ENCODE assay signal across 18 cellular contexts in the genomic region with DNA sequence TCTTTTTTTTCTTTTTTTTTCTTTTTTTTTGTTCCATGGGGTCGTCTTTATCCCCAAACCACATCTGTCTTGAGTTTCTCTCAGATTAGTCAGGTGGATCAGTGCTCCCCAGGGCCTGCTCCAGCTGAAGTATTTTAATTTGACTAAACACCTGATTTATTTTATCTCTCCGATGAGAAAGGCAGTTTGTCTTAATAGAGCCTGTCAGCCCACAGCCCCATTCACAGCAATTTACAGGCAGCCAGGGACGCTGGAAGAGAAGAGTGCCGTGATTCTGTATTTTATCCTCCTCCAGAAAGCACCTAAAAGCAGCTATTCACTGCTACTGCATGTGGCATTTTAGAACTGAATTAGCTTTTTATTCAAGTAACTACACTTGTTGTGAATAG.
A peak's percentile ranks its signal among the peaks of the same experiment; 100 is the strongest.
DNase-seq lines count a peak whose midpoint lies in the region; ATAC-seq and TF ChIP-seq lines count a peak whose summit lies in the region.
"Had no signal": no experiment of that assay in that cellular context is flagged by ENCODE, and none has a peak within 500 bp of the region (broad histone marks: within the 10 kb centered on the region; RNA-seq: fewer than 3 reads in every experiment).

No MANE protein-coding gene starts in this region.

- peak overlapping the region; percentile 69; the same call in 1 of the 2 replicates for H3K27ac ChIP-seq in SK-N-MC
- peak overlapping the region; percentile 81 for H3K27ac ChIP-seq in neutrophil
- H3K27ac ChIP-seq: BLaER1, HL-60, prostate gland, upper lobe of left lung had no signal

- H3K36me3 ChIP-seq in SK-N-MC (ENCODE audit: insufficient read depth, low read length) (peaks cover 5% of the 10 kb centered on the region), neutrophil (no peaks in the 10 kb centered on the region)
- H3K36me3 ChIP-seq: BLaER1, prostate gland, upper lobe of left lung had no signal

- peaks cover 18 to 21% of the 10 kb centered on the region in 2 experiments for H3K4me1 ChIP-seq in neutrophil (ENCODE audit: control insufficient read depth in 1 of 2, insufficient read depth in 1 of 2, low read depth in 1 of 2, low read length in 1 of 2)
- H3K4me1 ChIP-seq: prostate gland had no signal

- no peak for TF ChIP-seq CTCF in neutrophil (IDR thresholded peaks at IDR 0.05)
- TF ChIP-seq CTCF in omental fat pad (IDR thresholded peaks at IDR 0.05), result no peak

- H3K4me3 ChIP-seq in SK-N-MC, result peak overlapping the region; percentile 24
- H3K4me3 ChIP-seq in neutrophil (ENCODE audit: low read depth in 1 of 2, low read length in 1 of 2), result no peak overlapping the region
- H3K4me3 ChIP-seq: BLaER1, prostate gland, upper lobe of left lung had no signal

- DNase-seq in NCI-H128 (lab: John Stamatoyannopoulos, UW; ENCODE audit: unreplicated experiment), result peak; percentile 31
- DNase-seq in SK-N-MC (ENCODE audit: low read depth, low spot score), result no peak
- no peak for DNase-seq in omental fat pad (ENCODE audit: low spot score)
- DNase-seq: activated CD8-positive, alpha-beta memory T cell treated with anti-CD3 and anti-CD28 coated beads, Interleukin-2, amount 10 ng/mL, durations not matched to agents 7 days and 5 days; activated gamma-delta T cell treated with Interleukin-2 at 50 U/mL for 16 hours; KG1; NCI-H524 treated with DMSO at 0.1 percent for 48 hours; RPMI8226; stimulated activated CD4-positive, alpha-beta T cell treated with anti-CD3 and anti-CD28 coated beads, Interleukin-12 subunit alpha, Interleukin-12 subunit beta, amount 100 ng/mL, for 4 hours; stimulated activated naive CD4-positive, alpha-beta T cell; upper lobe of left lung had no signal

- H3K9ac ChIP-seq in SK-N-MC (ENCODE audit: insufficient read length), result peak overlapping the region; percentile 51
- H3K9ac ChIP-seq: BLaER1 had no signal

- ATAC-seq in GM19395 (IDR thresholded peaks at IDR 0.05; ENCODE audit: unreplicated experiment) (peak; percentile 10), GM21737 (IDR thresholded peaks at IDR 0.05; ENCODE audit: unreplicated experiment) (no peak), GM19324 (IDR thresholded peaks at IDR 0.05; ENCODE audit: low FRiP score, unreplicated experiment) (no peak), omental fat pad (ENCODE audit: low FRiP score) (no peak)
- ATAC-seq: activated CD8-positive, alpha-beta memory T cell treated with anti-CD3 and anti-CD28 coated beads, Interleukin-2, amount 10 ng/mL, durations not matched to agents 7 days and 5 days had no signal

- no peaks in the 10 kb centered on the region for H3K9me3 ChIP-seq in SK-N-MC (ENCODE audit: low read depth, low read length)
- no peaks in the 10 kb centered on the region for H3K9me3 ChIP-seq in neutrophil
- H3K9me3 ChIP-seq: BLaER1, prostate gland, upper lobe of left lung had no signal

- H3K27me3 ChIP-seq in neutrophil, result no peaks in the 10 kb centered on the region
- H3K27me3 ChIP-seq: BLaER1, upper lobe of left lung had no signal
